Comparison of ENCODE assay signal across 1 cellular context in genomic region chr5:55993013-55993412, GRCh38.
TF ChIP-seq lines count a peak whose summit lies in the region.

No MANE protein-coding gene starts in this region.

TF ChIP-seq in HEK293, 187 proteins besides CTCF, POLR2A, EP300 and RAD21 (continued from another document):
- TF ChIP-seq, protein P1, sequence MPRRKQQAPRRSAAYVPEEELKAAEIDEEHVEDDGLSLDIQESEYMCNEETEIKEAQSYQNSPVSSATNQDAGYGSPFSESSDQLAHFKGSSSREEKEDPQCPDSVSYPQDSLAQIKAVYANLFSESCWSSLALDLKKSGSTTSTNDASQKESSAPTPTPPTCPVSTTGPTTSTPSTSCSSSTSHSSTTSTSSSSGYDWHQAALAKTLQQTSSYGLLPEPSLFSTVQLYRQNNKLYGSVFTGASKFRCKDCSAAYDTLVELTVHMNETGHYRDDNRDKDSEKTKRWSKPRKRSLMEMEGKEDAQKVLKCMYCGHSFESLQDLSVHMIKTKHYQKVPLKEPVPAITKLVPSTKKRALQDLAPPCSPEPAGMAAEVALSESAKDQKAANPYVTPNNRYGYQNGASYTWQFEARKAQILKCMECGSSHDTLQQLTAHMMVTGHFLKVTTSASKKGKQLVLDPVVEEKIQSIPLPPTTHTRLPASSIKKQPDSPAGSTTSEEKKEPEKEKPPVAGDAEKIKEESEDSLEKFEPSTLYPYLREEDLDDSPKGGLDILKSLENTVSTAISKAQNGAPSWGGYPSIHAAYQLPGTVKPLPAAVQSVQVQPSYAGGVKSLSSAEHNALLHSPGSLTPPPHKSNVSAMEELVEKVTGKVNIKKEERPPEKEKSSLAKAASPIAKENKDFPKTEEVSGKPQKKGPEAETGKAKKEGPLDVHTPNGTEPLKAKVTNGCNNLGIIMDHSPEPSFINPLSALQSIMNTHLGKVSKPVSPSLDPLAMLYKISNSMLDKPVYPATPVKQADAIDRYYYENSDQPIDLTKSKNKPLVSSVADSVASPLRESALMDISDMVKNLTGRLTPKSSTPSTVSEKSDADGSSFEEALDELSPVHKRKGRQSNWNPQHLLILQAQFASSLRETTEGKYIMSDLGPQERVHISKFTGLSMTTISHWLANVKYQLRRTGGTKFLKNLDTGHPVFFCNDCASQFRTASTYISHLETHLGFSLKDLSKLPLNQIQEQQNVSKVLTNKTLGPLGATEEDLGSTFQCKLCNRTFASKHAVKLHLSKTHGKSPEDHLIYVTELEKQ (tag by site-specific recombination; IDR thresholded peaks at IDR 0.05; ENCODE audit: borderline replicate concordance): peak; percentile 43; the same call in 1 of the 2 replicates
- peak; percentile 50; the same call in 1 of the 2 replicates for TF ChIP-seq ZSCAN30 (tag by site-specific recombination; IDR thresholded peaks at IDR 0.05)
- TF ChIP-seq ZNF561 (tag by site-specific recombination; IDR thresholded peaks at IDR 0.05; ENCODE audit: borderline replicate concordance): peak; percentile 70; the same call in 1 of the 2 replicates
- peak; percentile 39; the same call in 1 of the 2 replicates for TF ChIP-seq ZNF580 (tag by site-specific recombination; IDR thresholded peaks at IDR 0.05)
- no peak for TF ChIP-seq SCRT2 (tag by site-specific recombination; IDR thresholded peaks at IDR 0.05)
- TF ChIP-seq ZNF366 (tag by site-specific recombination; conservative IDR thresholded peaks at IDR 0.05): no peak
- TF ChIP-seq KLF17 (tag by site-specific recombination; IDR thresholded peaks at IDR 0.05): 0 out of 2 replicates have a peak, but pooled peaks have one; percentile 18
- TF ChIP-seq ZNF292 (tag by site-specific recombination; IDR thresholded peaks at IDR 0.05; ENCODE audit: borderline replicate concordance, low read depth): no peak
- TF ChIP-seq MZF1 (tag by site-specific recombination; IDR thresholded peaks at IDR 0.05; ENCODE audit: borderline replicate concordance): peak; percentile 94
- TF ChIP-seq ZNF843 (tag by site-specific recombination; IDR thresholded peaks at IDR 0.05): peak; percentile 87
TF ChIP-seq in HEK293: peak in this region for 22.
